Comparison of ENCODE assay signal across 8 cellular contexts in the genomic region with DNA sequence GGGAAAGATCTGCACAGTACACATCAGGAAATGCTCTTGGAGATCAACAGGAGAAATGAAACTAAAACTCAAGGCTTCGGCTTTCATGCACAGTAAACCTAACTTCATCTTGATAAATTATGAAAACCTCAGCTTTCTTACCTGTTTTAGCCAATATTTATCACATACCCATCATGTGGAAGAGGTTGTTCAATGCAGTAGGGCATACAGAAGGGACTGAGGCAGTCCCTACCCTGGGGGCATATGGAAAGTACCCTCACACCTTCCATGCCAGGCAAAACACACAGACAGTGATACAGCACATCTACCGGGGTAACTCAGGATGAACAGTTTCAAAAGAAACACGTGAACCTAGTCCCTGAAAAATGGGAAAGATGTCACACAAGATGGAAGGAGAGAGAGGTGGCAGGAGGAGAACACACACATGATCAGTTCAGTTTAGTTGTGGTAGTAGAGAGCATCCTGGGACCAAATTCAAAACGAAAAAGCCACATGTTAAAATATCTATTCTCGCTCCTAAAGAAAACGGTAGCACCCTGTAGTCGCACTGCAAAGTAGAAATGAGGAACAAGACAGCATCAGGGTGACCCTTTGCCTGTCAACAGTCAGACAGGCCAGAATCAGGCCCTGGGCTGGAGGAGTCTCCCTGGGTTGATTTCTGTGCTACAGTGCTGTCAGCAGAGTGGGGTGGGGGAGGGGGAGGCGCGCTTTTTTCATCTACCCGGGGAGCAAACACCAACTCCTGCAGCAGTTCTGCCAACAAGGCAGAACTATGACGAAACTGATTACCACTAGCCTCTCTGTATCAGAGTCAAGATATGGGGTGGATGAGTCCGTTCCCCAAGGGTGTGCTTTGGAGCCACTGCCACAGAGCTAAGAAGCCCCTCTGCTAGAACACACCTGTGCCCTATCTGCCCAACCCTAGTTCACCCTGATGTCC. TPM values are rescaled to one million over a fixed set of nuclear protein-coding genes. Genes with fewer than 3 reads are reported as not detected.
DNase-seq lines count a peak whose midpoint lies in the region; ATAC-seq and TF ChIP-seq lines count a peak whose summit lies in the region.

No MANE protein-coding gene starts in this region.

- no peak for TF ChIP-seq CTCF in Caco-2 (IDR thresholded peaks at IDR 0.05; ENCODE audit: insufficient read depth in 1 of 2, low read depth in 1 of 2, low read length in 1 of 2, severe bottlenecking in 1 of 2, unreplicated experiment in 1 of 2)
- TF ChIP-seq CTCF in VCaP (conservative IDR thresholded peaks at IDR 0.05) = no peak
- no peak for TF ChIP-seq CTCF in endothelial cell (IDR thresholded peaks at IDR 0.05; ENCODE audit: unreplicated experiment)

- no peak for ATAC-seq in naive B cell (ENCODE audit: low read depth in 2 of 2)
- no peak for ATAC-seq in aorta (ENCODE audit: low FRiP score)

- H3K4me3 ChIP-seq in Caco-2 (ENCODE audit: low read depth, low read length) (peak overlapping the region; percentile 64), aorta (ENCODE audit: low read length in 2 of 2) (peak overlapping the region; percentile 98)

- H3K4me3 Mint-ChIP-seq in Caco-2 (ENCODE audit: unreplicated experiment) = peak overlapping the region; percentile 80
- peak overlapping the region; percentile 81 for H3K4me3 Mint-ChIP-seq in endothelial cell (ENCODE audit: unreplicated experiment)
- H3K4me3 Mint-ChIP-seq in naive B cell = peak overlapping the region; percentile 84 to 100 (median 90)

- H3K36me3 Mint-ChIP-seq in Caco-2 (ENCODE audit: insufficient read depth, unreplicated experiment) (peaks cover 31% of the 10 kb centered on the region), endothelial cell (ENCODE audit: low read depth, unreplicated experiment) (peaks cover 8% of the 10 kb centered on the region), naive B cell (no peaks in the 10 kb centered on the region)

- 19% methylated on average over 12 of the region's 12 CpGs for WGBS in aorta, 2 donors

- H3K27ac Mint-ChIP-seq in Caco-2 (ENCODE audit: unreplicated experiment) (peak overlapping the region; percentile 85), endothelial cell (ENCODE audit: unreplicated experiment) (peak overlapping the region; percentile 36), naive B cell (peak overlapping the region; percentile 51 to 94 (median 92))

- CTCF ChIA-PET in Caco-2 (lab: Charles Lee) = no interaction called here

- no peak for DNase-seq in Caco-2
- DNase-seq in KG1 (lab: John Stamatoyannopoulos, UW) = peak; percentile 16
- no peak for DNase-seq in endothelial cell (ENCODE audit: low spot score)
- peak; percentile 22 for DNase-seq in naive B cell
- DNase-seq in aorta = peak in 1 of 2 donors; percentile 56
- DNase-seq in kidney glomerular epithelial cell (lab: John Stamatoyannopoulos, UW) = no peak
- no peak for DNase-seq in NCI-H1105 (lab: John Stamatoyannopoulos, UW)

- POLR2A ChIA-PET in Caco-2 (lab: Charles Lee) = interaction anchor here (0.6 kb wide), 1 partner anchor 1065 kb away, joined by 6 read pairs; the partner anchor contains the start of gene KLHL22

- no peaks in the 10 kb centered on the region; the same call in 1 of the 2 replicates for H3K36me3 ChIP-seq in Caco-2 (ENCODE audit: control insufficient read depth, insufficient read depth, low read length)
- peaks cover 0 to 2% of the 10 kb centered on the region in 2 donors for H3K36me3 ChIP-seq in aorta (ENCODE audit: control insufficient read depth in 1 of 2, insufficient read depth in 2 of 2, low read length in 1 of 2)

- no peaks in the 10 kb centered on the region for H3K27me3 Mint-ChIP-seq in Caco-2 (ENCODE audit: insufficient read depth, unreplicated experiment)
- H3K27me3 Mint-ChIP-seq in endothelial cell (ENCODE audit: unreplicated experiment) = peaks cover 2% of the 10 kb centered on the region
- no peaks in the 10 kb centered on the region for H3K27me3 Mint-ChIP-seq in naive B cell

- no TSS peak for BruUV-seq in Caco-2 (replicated peaks; lab: Mats Ljungman, UMichigan)

- intact Hi-C loops in Caco-2 (cut with micrococcal nuclease; ENCODE audit: unreplicated experiment) (no loop called here), aorta (cut with DNase I) (loop anchor here (5.0 to 10.0 kb wide), 3 partner anchors 47 to 285 kb away; partner anchors contain the start of genes CDC45 (in 1 of the 2), ESS2 (in 1 of the 2), SLC25A1 (in 1 of the 2) and UFD1 (in 1 of the 2))

- peak overlapping the region; percentile 99 for H3K27ac ChIP-seq in VCaP
- H3K27ac ChIP-seq in aorta (ENCODE audit: low read depth in 1 of 2, low read length in 2 of 2) = no peak overlapping the region

- H3K27me3 ChIP-seq in Caco-2 (replicated peaks; ENCODE audit: control insufficient read depth, insufficient read depth, low read length) (no peaks in the 10 kb centered on the region), aorta (ENCODE audit: control insufficient read depth in 1 of 2, insufficient read depth in 2 of 2, low read length in 1 of 2) (no peaks in the 10 kb centered on the region)

- no peaks in the 10 kb centered on the region for H3K9me3 ChIP-seq in Caco-2
- no peaks in the 10 kb centered on the region for H3K9me3 ChIP-seq in aorta (ENCODE audit: control insufficient read depth, low read length)

- H3K4me1 Mint-ChIP-seq in Caco-2 (ENCODE audit: low read depth, unreplicated experiment) = peaks cover 8% of the 10 kb centered on the region
- H3K4me1 Mint-ChIP-seq in endothelial cell (ENCODE audit: unreplicated experiment) = peaks cover 26% of the 10 kb centered on the region
- H3K4me1 Mint-ChIP-seq in naive B cell = peaks cover 34 to 74% (median 57%) of the 10 kb centered on the region in 3 donors

- H3K4me1 ChIP-seq in Caco-2 (peaks cover 9% of the 10 kb centered on the region; the same call in 1 of the 2 replicates), aorta (ENCODE audit: control insufficient read depth in 1 of 2, insufficient read depth in 2 of 2, low read length in 2 of 2) (no peaks in the 10 kb centered on the region)

- H3K9me3 Mint-ChIP-seq in Caco-2 (ENCODE audit: unreplicated experiment) (no peaks in the 10 kb centered on the region), endothelial cell (ENCODE audit: unreplicated experiment) (no peaks in the 10 kb centered on the region), naive B cell (no peaks in the 10 kb centered on the region)

RNA-seq across cellular contexts. Expression of gene HIRA, which starts 1.3 kb away (rescaled TPM):
- 57.6 and 60.1 TPM in 2 replicates for total RNA-seq in Caco-2 (2022)
- 36.0 TPM for total RNA-seq in endothelial cell (ENCODE audit: unreplicated experiment)
- polyA plus RNA-seq in naive B cell (ENCODE audit: low read depth in 6 of 6) = 10 to 100 TPM in 3 of 6 donors, 1 to 10 TPM in 3; 4.9 to 13.3 (median 10.4) TPM
- total RNA-seq in aorta = 10 to 100 TPM; 20.8 to 24.3 TPM
- 10 to 100 TPM; 10.4 to 13.4 TPM for polyA plus RNA-seq in aorta

RNA-seq across cellular contexts. Expression of gene MRPL40, which starts 2.1 kb away (rescaled TPM):
- total RNA-seq in Caco-2 (2022) (42.6 and 42.7 TPM in 2 replicates), endothelial cell (ENCODE audit: unreplicated experiment) (19.9 TPM), aorta (10 to 100 TPM; 13.9 to 16.4 TPM)
- polyA plus RNA-seq in naive B cell (ENCODE audit: low read depth in 6 of 6) (10 to 100 TPM; 63.5 to 92.0 (median 77.7) TPM), aorta (10 to 100 TPM; 37.3 to 38.1 TPM)

RNA-seq across cellular contexts. Expression of gene C22orf39, which starts 17.3 kb away (rescaled TPM):
- total RNA-seq in Caco-2 (2022) (30.7 and 36.1 TPM in 2 replicates), endothelial cell (ENCODE audit: unreplicated experiment) (26.6 TPM), aorta (10 to 100 TPM; 29.3 to 33.4 TPM)
- polyA plus RNA-seq in naive B cell (ENCODE audit: low read depth in 6 of 6) (100 to 1,000 TPM in 1 of 6 donors, 10 to 100 TPM in 5; 64.8 to 102 (median 73.0) TPM), aorta (10 to 100 TPM; 33.8 to 58.2 TPM)

RNA-seq across cellular contexts. Expression of gene UFD1, which starts 48.8 kb away (rescaled TPM):
- 102 and 108 TPM in 2 replicates for total RNA-seq in Caco-2 (2022)
- total RNA-seq in endothelial cell (ENCODE audit: unreplicated experiment) = 86.2 TPM
- 100 to 1,000 TPM in 1 of 6 donors, 10 to 100 TPM in 5; 55.0 to 107 (median 61.8) TPM for polyA plus RNA-seq in naive B cell (ENCODE audit: low read depth in 6 of 6)
- total RNA-seq in aorta = 10 to 100 TPM; 43.4 to 46.0 TPM
- 100 to 1,000 TPM in 1 of 2 donors, 10 to 100 TPM in 1; 80.3 to 110 TPM for polyA plus RNA-seq in aorta

RNA-seq across cellular contexts. Expression of gene CDC45, which starts 49.5 kb away (rescaled TPM):
- total RNA-seq in Caco-2 (2022) (41.7 and 44.6 TPM in 2 replicates), endothelial cell (ENCODE audit: unreplicated experiment) (6.2 TPM), aorta (1 to 10 TPM in 1 of 2 donors, under 1 TPM in 1; 0.68 to 1.0 TPM)
- polyA plus RNA-seq in naive B cell (ENCODE audit: low read depth in 6 of 6) (under 1 TPM in 2 of 6 donors, not detected in 4; 0.28 to 0.44 TPM), aorta (1 to 10 TPM in 1 of 2 donors, under 1 TPM in 1; 0.63 to 1.3 TPM)

Comparison
In these comparisons a context has a peak if more than half of its experiments do, and no peak if none do; other contexts are left out.
1. DNase-seq: peak in KG1 (single experiment) and naive B cell (single experiment); none in Caco-2 (0 of 2), endothelial cell (single experiment), kidney glomerular epithelial cell (single experiment) and NCI-H1105 (single experiment).
2. H3K27ac Mint-ChIP-seq: peak in every context shown above with its lines; median percentile 92 in naive B cell; 85 in Caco-2; 36 in endothelial cell.
3. Peak in every context shown above with its lines, with median percentiles within 50 percentile points of each other: H3K4me3 Mint-ChIP-seq.